Comparison of ENCODE assay signal across 8 cellular contexts in genomic region chr22:27918351-27919221, GRCh38. TPM values are rescaled to one million over a fixed set of nuclear protein-coding genes. Genes with fewer than 3 reads are reported as not detected.
DNase-seq lines count a peak whose midpoint lies in the region; ATAC-seq, FAIRE-seq and TF ChIP-seq lines count a peak whose summit lies in the region.

No MANE protein-coding gene starts in this region.

- H4K20me1 ChIP-seq in mammary epithelial cell (ENCODE audit: insufficient read depth, low read length), result peaks cover 22% of the 10 kb centered on the region
- peaks cover 30% of the 10 kb centered on the region for H4K20me1 ChIP-seq in keratinocyte (ENCODE audit: control insufficient read depth, extremely low read depth, insufficient read depth, low read length)

- H3K4me1 ChIP-seq in mammary epithelial cell (ENCODE audit: insufficient read depth, low read length) (peaks cover 20% of the 10 kb centered on the region), keratinocyte (ENCODE audit: control insufficient read depth, extremely low read depth, insufficient read depth, low read length) (peaks cover 31% of the 10 kb centered on the region)

- peak; percentile 34 for FAIRE-seq in keratinocyte (lab: Jason Lieb, UNC)

- H3K4me2 ChIP-seq in mammary epithelial cell (ENCODE audit: insufficient read depth, low read depth, low read length) (peak overlapping the region; percentile 83), keratinocyte (ENCODE audit: control insufficient read depth, extremely low read depth, insufficient read depth, low read depth, low read length) (peak overlapping the region; percentile 95)

- dilution Hi-C loops in mammary epithelial cell (cut with HindIII; ENCODE audit: low sequenced_read_pairs) (no loop called here), keratinocyte (cut with MboI; ENCODE audit: extremely low pct_ligation_motif_present, low sequenced_read_pairs) (no loop called here)

- H3K79me2 ChIP-seq in mammary epithelial cell (ENCODE audit: insufficient read depth, low read length), result peaks cover 79% of the 10 kb centered on the region
- H3K79me2 ChIP-seq in keratinocyte (ENCODE audit: control insufficient read depth, insufficient read depth, low read length), result peaks cover 67% of the 10 kb centered on the region

- DNase-seq in AG10803 (ENCODE audit: low read depth) (peak; percentile 39), KBM-7 (peak; percentile 61), mammary epithelial cell (peak; percentile 64), keratinocyte (ENCODE audit: low read depth, low spot score) (no peak), DMS153 treated with DMSO at 0.1 percent for 48 hours (lab: John Stamatoyannopoulos, UW; ENCODE audit: unreplicated experiment) (no peak)
- peak; percentile 30 to 64 (median 35) for DNase-seq in stimulated activated CD4-positive, alpha-beta T cell treated with anti-CD3 and anti-CD28 coated beads, Interleukin-12 subunit alpha, Interleukin-12 subunit beta, amount 100 ng/mL, for 48 hours (ENCODE audit: low read depth in 2 of 3, low spot score in 1 of 3)

- WGBS in mammary epithelial cell (ENCODE audit: low coverage, missing lambda C conversion rate), result 0% methylated on average over 10 of the region's 60 CpGs

- CTCF ChIA-PET in mammary epithelial cell (lab: Charles Lee; ENCODE audit: low non-redundant PET), result no interaction called here

- intact Hi-C loops in mammary epithelial cell (cut with micrococcal nuclease), result loop anchor here (5.0 kb wide), 1 partner anchor 36 kb away; no protein-coding TSS in a partner anchor

- H3K9me1 ChIP-seq in keratinocyte (ENCODE audit: control insufficient read depth, extremely low read depth, insufficient read depth, low read length), result no peaks in the 10 kb centered on the region

- H3K4me3 ChIP-seq in AG10803 (ENCODE audit: low read length), result peak overlapping the region; percentile 83
- H3K4me3 ChIP-seq in WI38 (ENCODE audit: low read depth, low read length), result peak overlapping the region; percentile 88
- peak overlapping the region; percentile 79 to 90 (median 83) for H3K4me3 ChIP-seq in mammary epithelial cell (replicated peaks in 1 of 3; ENCODE audit: insufficient read depth in 1 of 3, low read depth in 2 of 3, low read length in 3 of 3)
- H3K4me3 ChIP-seq in keratinocyte (ENCODE audit: control insufficient read depth in 2 of 3, extremely low read depth in 1 of 3, insufficient read depth in 2 of 3, low read depth in 1 of 3, low read length in 3 of 3), result peak overlapping the region; percentile 88 to 96 (median 93)

- H3K9ac ChIP-seq in mammary epithelial cell (ENCODE audit: insufficient read depth, low read length) (peak overlapping the region; percentile 94), keratinocyte (ENCODE audit: control insufficient read depth, extremely low read depth, insufficient read depth, low read length) (peak overlapping the region; percentile 94)

- BruUV-seq in mammary epithelial cell (replicated peaks; lab: Mats Ljungman, UMichigan), result no TSS peak

- H3K27me3 ChIP-seq in mammary epithelial cell (ENCODE audit: insufficient read depth, low read length) (no peaks in the 10 kb centered on the region), keratinocyte (ENCODE audit: control insufficient read depth, extremely low read depth, insufficient read depth, low read length) (no peaks in the 10 kb centered on the region)

- H3K27ac ChIP-seq in mammary epithelial cell (ENCODE audit: insufficient read depth, low read depth, low read length) (peak overlapping the region; percentile 87), keratinocyte (ENCODE audit: control insufficient read depth, insufficient read depth, low read length) (peak overlapping the region; percentile 90)

- H3K9me3 ChIP-seq in mammary epithelial cell (replicated peaks; ENCODE audit: insufficient read depth, low read length), result no peaks in the 10 kb centered on the region
- no peaks in the 10 kb centered on the region for H3K9me3 ChIP-seq in keratinocyte (ENCODE audit: control insufficient read depth, low read depth, low read length)

- H3K36me3 ChIP-seq in mammary epithelial cell (ENCODE audit: insufficient read depth, low read length), result no peaks in the 10 kb centered on the region
- H3K36me3 ChIP-seq in keratinocyte (ENCODE audit: control insufficient read depth in 2 of 2, extremely low read depth in 1 of 2, insufficient read depth in 2 of 2, low read length in 2 of 2), result peaks cover 2 to 6% of the 10 kb centered on the region in 2 experiments

- TF ChIP-seq CTCF in AG10803 (conservative IDR thresholded peaks at IDR 0.05; ENCODE audit: low read length) (no peak), WI38 (IDR thresholded peaks at IDR 0.05; ENCODE audit: low read depth, low read length) (no peak), mammary epithelial cell (conservative IDR thresholded peaks at IDR 0.05 in 1 of 2, IDR thresholded peaks at IDR 0.05 in 1 of 2; ENCODE audit: extremely low read depth in 1 of 2, insufficient read depth in 1 of 2, low read depth in 1 of 2, low read length in 2 of 2) (no peak), keratinocyte (optimal IDR thresholded peaks at IDR 0.05 in 1 of 3, IDR thresholded peaks at IDR 0.05 in 1 of 3, conservative IDR thresholded peaks at IDR 0.05 in 1 of 3; ENCODE audit: extremely low read depth in 1 of 3, insufficient read depth in 2 of 3, low read length in 3 of 3) (no peak)

- in situ Hi-C loops in KBM-7 (cut with MboI; ENCODE audit: low pct_unique_long_range_greater_than_20kb, low sequenced_read_pairs), result no loop called here
- in situ Hi-C loops in mammary epithelial cell (cut with MboI; ENCODE audit: low sequenced_read_pairs in 2 of 2), result no loop called here

- no peak overlapping the region for H2AFZ ChIP-seq in mammary epithelial cell (ENCODE audit: low read depth, low read length)
- peak overlapping the region; percentile 43 for H2AFZ ChIP-seq in keratinocyte (ENCODE audit: control insufficient read depth, low read length)

- peak; percentile 25 for ATAC-seq in GM19397 (IDR thresholded peaks at IDR 0.05; ENCODE audit: unreplicated experiment)

RNA-seq across cellular contexts. Expression of gene PITPNB, which starts 0.5 kb away (rescaled TPM):
- 100 to 1,000 TPM in 1 of 2 donors, 10 to 100 TPM in 1; 33.5 to 125 TPM for total RNA-seq in mammary epithelial cell
- 43.8 TPM for polyA plus RNA-seq in mammary epithelial cell
- 69.6 TPM for polyA minus RNA-seq in mammary epithelial cell
- polyA plus RNA-seq in keratinocyte, result 39.1 to 81.6 TPM (median 76.3 TPM) in 3 replicates
- 152 TPM for polyA plus RNA-seq in keratinocyte (2011; ENCODE audit: low read depth)
- 47.1 and 83.6 TPM in 2 replicates for polyA plus RNA-seq in keratinocyte (2011; cell fraction: cytosol; rRNA removed)
- 63.2 and 71.1 TPM in 2 replicates for polyA plus RNA-seq in keratinocyte (2011; cell fraction: nucleus; rRNA removed)
- polyA plus RNA-seq in keratinocyte (2012; ENCODE audit: low replicate concordance), result 51.7 and 81.2 TPM in 2 replicates
- polyA minus RNA-seq in keratinocyte, result 29.3 to 70.3 TPM (median 30.1 TPM) in 3 replicates
- polyA minus RNA-seq in keratinocyte (2011; cell fraction: cytosol; rRNA and poly(A)+ RNA removed), result 27.6 TPM
- polyA minus RNA-seq in keratinocyte (2011; cell fraction: nucleus; rRNA and poly(A)+ RNA removed), result 29.4 and 65.4 TPM in 2 replicates

Comparison
In these comparisons a context has a peak if more than half of its experiments do, and no peak if none do; other contexts are left out.
1. DNase-seq: peak in AG10803 (single experiment), KBM-7 (single experiment), mammary epithelial cell (single experiment) and stimulated activated CD4-positive, alpha-beta T cell treated with anti-CD3 and anti-CD28 coated beads, Interleukin-12 subunit alpha, Interleukin-12 subunit beta, amount 100 ng/mL, for 48 hours (3 of 3); none in keratinocyte (single experiment) and DMS153 treated with DMSO at 0.1 percent for 48 hours (single experiment).
2. Peak in every context shown above with its lines, with median percentiles within 50 percentile points of each other: H3K4me3 ChIP-seq.